11 cellular contexts compared by ENCODE assay signal in the genomic region with DNA sequence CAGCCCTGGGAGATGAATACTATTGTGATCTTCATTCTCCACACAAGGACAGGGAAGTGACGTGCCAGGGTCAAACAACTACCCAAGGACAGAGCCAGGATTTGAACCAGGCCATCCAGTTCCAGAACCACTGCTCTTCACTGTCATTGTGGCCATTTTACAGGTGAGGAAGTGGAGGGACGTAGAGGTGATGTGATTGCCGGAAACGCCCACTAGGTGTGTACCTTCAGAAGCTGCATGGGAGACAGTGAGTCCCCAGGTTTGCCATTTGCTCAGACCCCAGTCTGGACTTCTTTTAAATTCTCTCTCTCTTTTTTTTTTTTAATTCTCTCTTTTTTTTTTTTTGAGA.
DNase-seq lines count a peak whose midpoint lies in the region; ATAC-seq, FAIRE-seq and TF ChIP-seq lines count a peak whose summit lies in the region.
"Had no signal": no experiment of that assay in that cellular context is flagged by ENCODE, and none has a peak within 500 bp of the region (broad histone marks: within the 10 kb centered on the region; RNA-seq: fewer than 3 reads in every experiment).

No MANE protein-coding gene starts in this region.

- H3K4me3 Mint-ChIP-seq in naive thymus-derived CD8-positive, alpha-beta T cell = no peak overlapping the region

- H3K27me3 ChIP-seq in ACC112 (ENCODE audit: insufficient read depth, low read length) (no peaks in the 10 kb centered on the region), ascending aorta (no peaks in the 10 kb centered on the region), heart left ventricle (no peaks in the 10 kb centered on the region), pancreas (no peaks in the 10 kb centered on the region)

- FAIRE-seq in pancreas (lab: Jason Lieb, UNC) = no peak

- H3K9me3 ChIP-seq in ascending aorta (no peaks in the 10 kb centered on the region), heart left ventricle (no peaks in the 10 kb centered on the region), pancreas (no peaks in the 10 kb centered on the region)

- H3K27me3 Mint-ChIP-seq in naive thymus-derived CD8-positive, alpha-beta T cell = peaks cover 0 to 6% (median 2%) of the 10 kb centered on the region in 5 donors

- no peaks in the 10 kb centered on the region for H3K4me1 Mint-ChIP-seq in naive thymus-derived CD8-positive, alpha-beta T cell

- no peak overlapping the region for H3K27ac Mint-ChIP-seq in naive thymus-derived CD8-positive, alpha-beta T cell

- ATAC-seq in heart left ventricle (peak in 1 of 4 donors; percentile 18), pancreas (peak in 2 of 4 donors; percentile 4 to 10)
- ATAC-seq in naive thymus-derived CD8-positive, alpha-beta T cell = no peak

- peaks cover 3% of the 10 kb centered on the region for H3K79me2 ChIP-seq in ACC112 (ENCODE audit: control insufficient read depth, insufficient read depth, low read length, unreplicated experiment)

- H2AFZ ChIP-seq in ACC112 (ENCODE audit: low read length, unreplicated experiment) = peak overlapping the region; percentile 87

- no peaks in the 10 kb centered on the region for H3K9me3 Mint-ChIP-seq in naive thymus-derived CD8-positive, alpha-beta T cell

- POLR2A ChIA-PET in naive thymus-derived CD8-positive, alpha-beta T cell (lab: Charles Lee) = no interaction called here

- TF ChIP-seq POLR2A in heart left ventricle (IDR thresholded peaks at IDR 0.05) = no peak

- DNase-seq in ascending aorta (ENCODE audit: low spot score in 2 of 2) (no peak), heart left ventricle (peak in 1 of 5 donors; percentile 4), pancreas (no peak), occipital lobe (lab: John Stamatoyannopoulos, UW) (no peak), GM13977 (ENCODE audit: low spot score) (no peak), NCI-H2227 (lab: John Stamatoyannopoulos, UW; ENCODE audit: unreplicated experiment) (no peak)
- no peak for DNase-seq in naive thymus-derived CD8-positive, alpha-beta T cell
- DNase-seq: activated CD8-positive, alpha-beta memory T cell treated with anti-CD3 and anti-CD28 coated beads, Interleukin-2, amount 50 U/mL, for 48 hours; central memory CD4-positive, alpha-beta T cell; T1000 had no signal

- TF ChIP-seq CTCF in ascending aorta (IDR thresholded peaks at IDR 0.05) (no peak), heart left ventricle (IDR thresholded peaks at IDR 0.05) (no peak), pancreas (IDR thresholded peaks at IDR 0.05) (no peak), GM13977 (IDR thresholded peaks at IDR 0.05; ENCODE audit: extremely low read depth, insufficient read depth, missing control alignments) (no peak)

- peak overlapping the region; percentile 82 for H3K27ac ChIP-seq in ACC112 (ENCODE audit: low read depth, low read length)
- H3K27ac ChIP-seq in ascending aorta = peak overlapping the region; percentile 77 to 93
- peak overlapping the region; percentile 58 to 90 (median 79) for H3K27ac ChIP-seq in heart left ventricle
- peak overlapping the region; percentile 4 to 79 (median 61) for H3K27ac ChIP-seq in pancreas

- peaks cover 40% of the 10 kb centered on the region for H3K4me1 ChIP-seq in ACC112 (ENCODE audit: control insufficient read depth, insufficient read depth, low read length, unreplicated experiment)
- H3K4me1 ChIP-seq in ascending aorta = peaks cover 13 to 47% of the 10 kb centered on the region in 2 donors
- peaks cover 0 to 51% (median 32%) of the 10 kb centered on the region in 12 donors for H3K4me1 ChIP-seq in heart left ventricle
- no peaks in the 10 kb centered on the region for H3K4me1 ChIP-seq in pancreas

- 60 to 84% (median 81%) methylated on average over 4 of the region's 4 CpGs for WGBS in heart left ventricle, 4 donors
- 82 to 89% methylated on average over 4 of the region's 4 CpGs for whole genome bisulfite sequencing in pancreas, 2 donors

- in situ Hi-C loops in GM13977 (cut with MboI; ENCODE audit: low pct_unique_long_range_greater_than_20kb, low sequenced_read_pairs, unreplicated experiment) = no loop called here

- no peaks in the 10 kb centered on the region for H3K36me3 ChIP-seq in ACC112 (ENCODE audit: insufficient read depth, low read length)
- no peaks in the 10 kb centered on the region for H3K36me3 ChIP-seq in ascending aorta
- no peaks in the 10 kb centered on the region for H3K36me3 ChIP-seq in heart left ventricle
- H3K36me3 ChIP-seq in pancreas = no peaks in the 10 kb centered on the region

- intact Hi-C loops in ascending aorta (cut with DNase I) (no loop called here), heart left ventricle (cut with DNase I) (no loop called here), pancreas (cut with DNase I) (no loop called here)

- peak overlapping the region; percentile 59 for H3K4me3 ChIP-seq in ACC112 (ENCODE audit: low read depth, low read length)
- peak overlapping the region; percentile 22 to 39 for H3K4me3 ChIP-seq in ascending aorta
- H3K4me3 ChIP-seq in heart left ventricle = peak overlapping the region in 6 of 12 donors; percentile 13 to 43 (median 32)
- no peak overlapping the region for H3K4me3 ChIP-seq in pancreas

- no peaks in the 10 kb centered on the region for H3K36me3 Mint-ChIP-seq in naive thymus-derived CD8-positive, alpha-beta T cell

Comparison
In these comparisons a context has a peak if more than half of its experiments do, and no peak if none do; other contexts are left out.
1. H3K4me3 ChIP-seq: peak in ACC112 (single experiment) and ascending aorta (2 of 2); none in pancreas (0 of 4).
2. Peak in every context shown above with its lines, with median percentiles within 50 percentile points of each other: H3K27ac ChIP-seq.